ENCODE assay signal across 8 cellular contexts in the genomic region with DNA sequence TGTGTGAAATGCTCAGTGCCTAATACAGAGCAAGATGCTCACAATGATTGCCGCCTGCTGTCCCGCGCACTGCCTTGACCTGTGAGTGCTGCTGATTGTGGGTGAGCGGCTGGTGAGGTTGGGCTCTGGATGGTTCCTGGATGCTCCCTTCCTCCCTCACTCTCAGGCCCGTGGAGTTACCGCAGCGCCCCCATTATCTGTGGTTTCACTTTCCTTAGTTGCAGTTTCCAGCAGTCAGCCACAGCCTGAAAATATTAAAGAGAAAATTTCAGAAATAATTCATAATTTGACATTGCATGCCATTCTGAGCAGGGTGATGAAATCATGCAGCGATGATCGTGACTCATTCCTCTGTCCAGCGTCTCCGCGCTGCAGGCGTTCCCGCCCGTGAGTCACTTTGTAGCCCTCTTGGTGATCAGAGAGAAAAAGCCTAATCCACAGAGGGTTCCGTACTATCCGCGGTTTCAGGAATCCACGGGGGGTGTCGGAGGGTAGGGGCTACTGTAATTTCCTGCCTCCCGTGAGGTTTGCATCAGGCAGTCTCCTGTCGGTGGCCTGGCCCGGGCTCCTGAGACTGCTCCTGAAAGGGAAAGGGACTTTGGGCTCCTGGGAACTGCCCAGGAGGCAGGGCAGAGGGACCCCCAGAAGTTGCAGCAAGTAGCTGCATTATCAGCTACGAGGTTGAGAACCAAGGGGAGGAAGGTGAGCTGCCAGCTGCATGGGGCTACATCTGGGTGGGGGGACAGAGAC. TPM values are rescaled to one million over a fixed set of nuclear protein-coding genes. Genes with fewer than 3 reads are reported as not detected.
A peak's percentile ranks its signal among the peaks of the same experiment; 100 is the strongest.
DNase-seq lines count a peak whose midpoint lies in the region; ATAC-seq, FAIRE-seq and TF ChIP-seq lines count a peak whose summit lies in the region.

No MANE protein-coding gene starts in this region.

- H3K4me2 ChIP-seq in GM12878 (ENCODE audit: control insufficient read depth, insufficient read depth) (no peak overlapping the region), HepG2 (ENCODE audit: low read depth, low read length) (peak overlapping the region; percentile 64)

- in situ Hi-C loops in GM12878 (cut with MboI): no loop called here
- in situ Hi-C loops in HepG2 (cut with HindIII; ENCODE audit: extremely low pct_ligation_motif_present, low pct_unique_long_range_greater_than_20kb): no loop called here

- TF ChIP-seq EP300 in GM12878 (IDR thresholded peaks at IDR 0.05; ENCODE audit: borderline replicate concordance in 1 of 2, control insufficient read depth in 1 of 2, low read depth in 2 of 2, low read length in 2 of 2) (no peak), HepG2 (IDR thresholded peaks at IDR 0.05; ENCODE audit: low read depth in 2 of 2, low read length in 2 of 2) (no peak), HepG2 (CRISPR knock-in tag; IDR thresholded peaks at IDR 0.05; ENCODE audit: borderline replicate concordance) (no peak)

- no peaks in the 10 kb centered on the region for H3K27me3 ChIP-seq in GM12878 (replicated peaks in 1 of 2; ENCODE audit: control insufficient read depth in 2 of 2, insufficient read depth in 2 of 2, low read length in 1 of 2)
- no peaks in the 10 kb centered on the region for H3K27me3 ChIP-seq in HepG2 (ENCODE audit: control insufficient read depth in 1 of 2, insufficient read depth in 2 of 2, low read length in 2 of 2)
- no peaks in the 10 kb centered on the region for H3K27me3 ChIP-seq in aorta (ENCODE audit: control insufficient read depth in 1 of 2, insufficient read depth in 2 of 2, low read length in 1 of 2)
- H3K27me3 ChIP-seq in dorsolateral prefrontal cortex: no peaks in the 10 kb centered on the region

- CTCF ChIA-PET in GM12878 (lab: Yijun Ruan, JAX) (interaction anchor here (1.4 to 5.2 kb wide), 4 partner anchors 8 to 138 kb away, joined by 6 to 100 read pairs (median 34); no protein-coding TSS in a partner anchor), HepG2 (lab: Yijun Ruan, JAX; ENCODE audit: low intra/inter-chr PET ratio, low total read pairs) (interaction anchor here (5.1 kb wide), 1 partner anchor 138 kb away, joined by 27 read pairs; no protein-coding TSS in a partner anchor)

- H4K20me1 ChIP-seq in GM12878 (ENCODE audit: control insufficient read depth, insufficient read depth): peaks cover 7% of the 10 kb centered on the region; the same call in 1 of the 2 replicates
- H4K20me1 ChIP-seq in HepG2 (ENCODE audit: insufficient read depth, low read length): peaks cover 18% of the 10 kb centered on the region

- RAD21 ChIA-PET in GM12878 (lab: Charles Lee; ENCODE audit: unreplicated experiment): interaction anchor here (1.6 kb wide), 3 partner anchors 138 to 160 kb away, joined by 4 to 6 read pairs (median 6); no protein-coding TSS in a partner anchor

- H3K4me3 ChIP-seq in GM12878 (no peak overlapping the region), HepG2 (replicated peaks in 1 of 3; ENCODE audit: insufficient read depth in 1 of 3, low read depth in 2 of 3, low read length in 3 of 3) (peak overlapping the region in 2 of 3 experiments; percentile 45 to 62; a peak in 5 of 6 replicates), aorta (ENCODE audit: low read length in 2 of 2) (no peak overlapping the region), dorsolateral prefrontal cortex (peak overlapping the region in 13 of 59 donors; percentile 5 to 32 (median 14))

- H3K9me3 ChIP-seq in GM12878 (replicated peaks; ENCODE audit: control insufficient read depth, insufficient read depth, low read length) (no peaks in the 10 kb centered on the region), HepG2 (ENCODE audit: low read length) (no peaks in the 10 kb centered on the region), aorta (ENCODE audit: control insufficient read depth, low read length) (no peaks in the 10 kb centered on the region)

- 0 out of 6 replicates have a peak, but pooled peaks of 1 of the 3 experiments have one; percentile 2 for TF ChIP-seq CTCF in GM12878 (IDR thresholded peaks at IDR 0.05 in 2 of 3, conservative IDR thresholded peaks at IDR 0.05 in 1 of 3; ENCODE audit: control insufficient read depth in 2 of 3, extremely low read depth in 1 of 3, insufficient read depth in 1 of 3, low read depth in 3 of 3, low read length in 3 of 3)
- peak; percentile 48 for TF ChIP-seq CTCF in HepG2 (CRISPR knock-in tag; IDR thresholded peaks at IDR 0.05)
- TF ChIP-seq CTCF in dorsolateral prefrontal cortex (IDR thresholded peaks at IDR 0.05 in 54 of 56, conservative IDR thresholded peaks at IDR 0.05 in 2 of 56; ENCODE audit: low read depth in 1 of 56, partially characterized antibody in 56 of 56): peak in 8 of 56 donors; percentile 8 to 23 (median 14)

- ATAC-seq in GM12878 (no peak), HepG2 (peak; percentile 10), aorta (ENCODE audit: low FRiP score) (peak; percentile 75), GM21528 (IDR thresholded peaks at IDR 0.05; ENCODE audit: low FRiP score, unreplicated experiment) (no peak)

- H3K9ac ChIP-seq in GM12878 (ENCODE audit: control insufficient read depth, insufficient read depth, low read length) (no peak overlapping the region), HepG2 (ENCODE audit: insufficient read depth, low read depth, low read length) (peak overlapping the region; percentile 44; the same call in 1 of the 2 replicates)

- FAIRE-seq in GM12878 (lab: Jason Lieb, UNC) (no peak), HepG2 (lab: Jason Lieb, UNC) (no peak)

- TF ChIP-seq RAD21 in GM12878 (IDR thresholded peaks at IDR 0.05; ENCODE audit: insufficient read depth, low read depth, low read length) (no peak), HepG2 (CRISPR knock-in tag; IDR thresholded peaks at IDR 0.05) (no peak)

- H3K36me3 ChIP-seq in GM12878 (ENCODE audit: control insufficient read depth in 2 of 2, insufficient read depth in 2 of 2, low read length in 1 of 2) (peaks cover 18 to 23% of the 10 kb centered on the region in 2 experiments), HepG2 (replicated peaks in 1 of 2; ENCODE audit: control insufficient read depth in 1 of 2, insufficient read depth in 2 of 2, low read length in 2 of 2) (peaks cover 11 to 19% of the 10 kb centered on the region in 2 experiments), aorta (ENCODE audit: control insufficient read depth in 1 of 2, insufficient read depth in 2 of 2, low read length in 1 of 2) (peaks cover 4 to 12% of the 10 kb centered on the region in 2 donors)

- H3K4me1 ChIP-seq in GM12878 (ENCODE audit: control insufficient read depth, insufficient read depth, low read length): peaks cover 16% of the 10 kb centered on the region
- peaks cover 52% of the 10 kb centered on the region for H3K4me1 ChIP-seq in HepG2 (ENCODE audit: insufficient read depth, low read length)
- no peaks in the 10 kb centered on the region for H3K4me1 ChIP-seq in aorta (ENCODE audit: control insufficient read depth in 1 of 2, insufficient read depth in 2 of 2, low read length in 2 of 2)

- intact Hi-C loops in GM12878 (cut with micrococcal nuclease; ENCODE audit: unreplicated experiment): no loop called here
- intact Hi-C loops in HepG2 (cut with micrococcal nuclease; ENCODE audit: unreplicated experiment): loop anchor here (2.0 kb wide), 1 partner anchor 138 kb away; no protein-coding TSS in a partner anchor
- intact Hi-C loops in aorta (cut with DNase I): no loop called here
- intact Hi-C loops in dorsolateral prefrontal cortex (cut with DNase I): no loop called here

- DNase-seq in stimulated activated CD4-positive, alpha-beta T cell treated with anti-CD3 and anti-CD28 coated beads, Interleukin-15, amount 100 ng/mL, for 24 hours: peak; percentile 24
- no peak for DNase-seq in stimulated activated CD4-positive, alpha-beta T cell treated with anti-CD3 and anti-CD28 coated beads, Interleukin-12 subunit alpha, Interleukin-12 subunit beta, amount 100 ng/mL, for 4 hours
- DNase-seq in GM12878 (ENCODE audit: low read depth, low spot score) (no peak), HepG2 (ENCODE audit: low spot score) (no peak), aorta (peak; percentile 90 to 93), dorsolateral prefrontal cortex (no peak), D341Med (ENCODE audit: low spot score) (no peak)

- SMC1A ChIA-PET in GM12878 (lab: Charles Lee; ENCODE audit: uncharacterized antibody, unreplicated experiment): interaction anchor here (1.5 to 3.0 kb wide), 3 partner anchors 10 to 138 kb away, joined by 5 to 25 read pairs (median 14); no protein-coding TSS in a partner anchor

- H3K79me2 ChIP-seq in GM12878 (ENCODE audit: control insufficient read depth, insufficient read depth, low read length) (no peaks in the 10 kb centered on the region; the same call in none of the 2 replicates), HepG2 (ENCODE audit: insufficient read depth, low read length) (no peaks in the 10 kb centered on the region)

- BruUV-seq in GM12878 (replicated peaks; lab: Mats Ljungman, UMichigan) (no TSS peak), HepG2 (replicated peaks; lab: Mats Ljungman, UMichigan) (no TSS peak)

- 61% methylated on average over 24 of the region's 24 CpGs for WGBS in GM12878 (ENCODE audit: insufficient coverage, insufficient replicate concordance, low lambda C conversion rate, missing lambda C conversion rate)
- 3% methylated on average over 17 of the region's 24 CpGs for WGBS in HepG2 (ENCODE audit: low lambda C conversion rate)
- WGBS in aorta, 2 donors: 21 to 22% methylated on average over 24 of the region's 24 CpGs

- no peak overlapping the region for H3K27ac ChIP-seq in GM12878 (ENCODE audit: control insufficient read depth, insufficient read depth)
- no peak overlapping the region for H3K27ac ChIP-seq in HepG2 (ENCODE audit: extremely low read length, insufficient read depth, low read length)
- H3K27ac ChIP-seq in aorta (ENCODE audit: low read depth in 1 of 2, low read length in 2 of 2): peak overlapping the region in 1 of 2 donors; percentile 53
- peak overlapping the region in 29 of 59 donors; percentile 3 to 73 (median 38) for H3K27ac ChIP-seq in dorsolateral prefrontal cortex

- POLR2A ChIA-PET in GM12878 (lab: Charles Lee) (no interaction called here), HepG2 (lab: Yijun Ruan, JAX) (interaction anchor here (0.6 to 3.7 kb wide), 8 partner anchors 9 to 157 kb away, joined by 3 to 63 read pairs (median 4); a partner anchor contains a TSS)

- H2AFZ ChIP-seq in GM12878 (ENCODE audit: control insufficient read depth, low read depth, low read length) (no peak overlapping the region), HepG2 (ENCODE audit: low read length) (no peak overlapping the region)

- TF ChIP-seq POLR2A in GM12878 (IDR thresholded peaks at IDR 0.05; ENCODE audit: low read depth, low read length) (no peak), HepG2 (IDR thresholded peaks at IDR 0.05; ENCODE audit: insufficient read depth in 1 of 2, low read depth in 2 of 2, low read length in 2 of 2) (no peak)

RNA-seq across cellular contexts. Expression of a gene that starts 10.6 kb away (rescaled TPM):
- 617 and 660 TPM in 2 replicates for total RNA-seq in GM12878 (2013; cell fraction: nucleolus; rRNA removed)
- total RNA-seq in GM12878 (2014; rRNA removed) (3,609 and 4,063 TPM in 2 replicates), GM12878 (2014; rRNA removed; fragmentation: Illumina TruSeq; extraction: Trizol) (4,008 and 4,055 TPM in 2 replicates), GM12878 (2021) (3,311 and 3,339 TPM in 2 replicates), HepG2 (2016; rRNA removed; fragmentation: Illumina TruSeq; extraction: Trizol) (1,051 and 1,499 TPM in 2 replicates), aorta (1,000 to 10,000 TPM; 1,469 to 1,615 TPM), dorsolateral prefrontal cortex (100 to 1,000 TPM; 562 to 963 (median 699) TPM)
- 2,680 TPM for polyA plus RNA-seq in GM12878 (2011; ENCODE audit: low read depth)
- polyA plus RNA-seq in GM12878 (2011; rRNA removed) (2,932 and 3,630 TPM in 2 replicates), GM12878 (2014; fragmentation: Illumina TruSeq; extraction: Trizol) (2,337 and 3,976 TPM in 2 replicates), GM12878 (2014; fragmentation: Nextera tagmentation; extraction: Ambion mirVana) (1,000 to 10,000 TPM; 4,597 to 6,791 TPM), GM12878 (2014; rRNA removed) (4,251 and 4,350 TPM in 2 replicates), GM12878 (2016; fragmentation: Nextera tagmentation; extraction: Ambion mirVana) (1,000 to 10,000 TPM; 1,534 to 1,710 TPM), HepG2 (2011; rRNA removed) (3,218 and 3,279 TPM in 2 replicates), aorta (1,000 to 10,000 TPM; 2,999 to 4,700 TPM)
- 4,949 and 6,264 TPM in 2 replicates for polyA plus RNA-seq in GM12878 (2011; cell fraction: cytosol; rRNA removed)
- 2,731 and 2,827 TPM in 2 replicates for polyA plus RNA-seq in GM12878 (2011; cell fraction: nucleus; rRNA removed)
- 5,254 and 5,686 TPM in 2 replicates for polyA plus RNA-seq in GM12878 (2012)
- polyA minus RNA-seq in GM12878 (2011; rRNA and poly(A)+ RNA removed): 2,132 and 3,515 TPM in 2 replicates
- polyA minus RNA-seq in GM12878 (2011; cell fraction: cytosol; rRNA and poly(A)+ RNA removed): 930 and 947 TPM in 2 replicates
- polyA minus RNA-seq in GM12878 (2011; cell fraction: nucleus; rRNA and poly(A)+ RNA removed): 567 and 823 TPM in 2 replicates
- total RNA-seq in HepG2 (2016; cell fraction: cytosol; rRNA removed; fragmentation: Illumina TruSeq; extraction: Trizol; ENCODE audit: low read depth): 1,087 and 1,361 TPM in 2 replicates
- total RNA-seq in HepG2 (2016; cell fraction: insoluble cytoplasmic fraction; rRNA removed; fragmentation: Illumina TruSeq; extraction: Trizol): 1,096 and 1,452 TPM in 2 replicates
- total RNA-seq in HepG2 (2016; cell fraction: membrane; rRNA removed; fragmentation: Illumina TruSeq; extraction: Trizol): 2,264 and 2,553 TPM in 2 replicates
- 614 and 672 TPM in 2 replicates for total RNA-seq in HepG2 (2016; cell fraction: nucleus; rRNA removed; fragmentation: Illumina TruSeq; extraction: Trizol)
- polyA plus RNA-seq in HepG2 (2011; cell fraction: cytosol; rRNA removed): 5,445 and 6,556 TPM in 2 replicates
- 1,725 and 2,021 TPM in 2 replicates for polyA plus RNA-seq in HepG2 (2011; cell fraction: nucleus; rRNA removed)
- 2,306 and 3,237 TPM in 2 replicates for polyA plus RNA-seq in HepG2 (2012)
- 2,660 and 3,068 TPM in 2 replicates for polyA plus RNA-seq in HepG2 (2016; cell fraction: cytosol; fragmentation: Illumina TruSeq; extraction: Trizol; ENCODE audit: low read depth)
- 2,953 and 3,012 TPM in 2 replicates for polyA plus RNA-seq in HepG2 (2016; cell fraction: insoluble cytoplasmic fraction; fragmentation: Illumina TruSeq; extraction: Trizol; ENCODE audit: low read depth)
- 4,441 and 4,891 TPM in 2 replicates for polyA plus RNA-seq in HepG2 (2016; cell fraction: membrane; fragmentation: Illumina TruSeq; extraction: Trizol; ENCODE audit: low read depth)
- polyA plus RNA-seq in HepG2 (2016; cell fraction: nucleus; fragmentation: Illumina TruSeq; extraction: Trizol; ENCODE audit: insufficient read depth, low read depth): 1,802 and 1,847 TPM in 2 replicates
- polyA minus RNA-seq in HepG2 (2011; rRNA and poly(A)+ RNA removed; ENCODE audit: low replicate concordance): 2,170 and 2,278 TPM in 2 replicates
- 946 and 956 TPM in 2 replicates for polyA minus RNA-seq in HepG2 (2011; cell fraction: cytosol; rRNA and poly(A)+ RNA removed)
- polyA minus RNA-seq in HepG2 (2011; cell fraction: nucleus; rRNA and poly(A)+ RNA removed): 510 and 805 TPM in 2 replicates

RNA-seq across cellular contexts. Expression of a gene that starts 41.0 kb away (rescaled TPM):
- total RNA-seq in GM12878 (2013; cell fraction: nucleolus; rRNA removed): 13.0 and 13.2 TPM in 2 replicates
- total RNA-seq in GM12878 (2014; rRNA removed): 2.8 and 4.7 TPM in 2 replicates
- 2.0 and 2.5 TPM in 2 replicates for total RNA-seq in GM12878 (2014; rRNA removed; fragmentation: Illumina TruSeq; extraction: Trizol)
- total RNA-seq in GM12878 (2021): 6.6 and 6.7 TPM in 2 replicates
- 1.1 TPM for polyA plus RNA-seq in GM12878 (2011; ENCODE audit: low read depth)
- polyA plus RNA-seq in GM12878 (2011; rRNA removed): 0.33 and 0.87 TPM in 2 replicates
- 1.1 and 2.2 TPM in 2 replicates for polyA plus RNA-seq in GM12878 (2011; cell fraction: cytosol; rRNA removed)
- polyA plus RNA-seq in GM12878 (2011; cell fraction: nucleus; rRNA removed): 1.8 and 3.1 TPM in 2 replicates
- 1.4 and 2.9 TPM in 2 replicates for polyA plus RNA-seq in GM12878 (2012)
- polyA plus RNA-seq in GM12878 (2014; fragmentation: Illumina TruSeq; extraction: Trizol): 0.84 and 2.4 TPM in 2 replicates
- polyA plus RNA-seq in GM12878 (2014; fragmentation: Nextera tagmentation; extraction: Ambion mirVana): 1 to 10 TPM; 1.4 to 1.7 TPM
- 8.3 and 9.2 TPM in 2 replicates for polyA plus RNA-seq in GM12878 (2014; rRNA removed)
- polyA plus RNA-seq in GM12878 (2016; fragmentation: Nextera tagmentation; extraction: Ambion mirVana): 1 to 10 TPM; 5.7 to 6.2 TPM
- 0.52 and 1.8 TPM in 2 replicates for polyA minus RNA-seq in GM12878 (2011; rRNA and poly(A)+ RNA removed)
- polyA minus RNA-seq in GM12878 (2011; cell fraction: cytosol; rRNA and poly(A)+ RNA removed): not detected in 2 replicates
- 0.19 and 0.97 TPM in 2 replicates for polyA minus RNA-seq in GM12878 (2011; cell fraction: nucleus; rRNA and poly(A)+ RNA removed)
- 0.27 TPM in 1 of 2 replicates, not detected in the other for total RNA-seq in HepG2 (2016; rRNA removed; fragmentation: Illumina TruSeq; extraction: Trizol)
- total RNA-seq in HepG2 (2016; cell fraction: cytosol; rRNA removed; fragmentation: Illumina TruSeq; extraction: Trizol; ENCODE audit: low read depth): 0.71 TPM in 2 replicates
- 0.21 and 0.39 TPM in 2 replicates for total RNA-seq in HepG2 (2016; cell fraction: insoluble cytoplasmic fraction; rRNA removed; fragmentation: Illumina TruSeq; extraction: Trizol)
- 0.19 and 0.48 TPM in 2 replicates for total RNA-seq in HepG2 (2016; cell fraction: membrane; rRNA removed; fragmentation: Illumina TruSeq; extraction: Trizol)
- 0.25 TPM in 1 of 2 replicates, not detected in the other for total RNA-seq in HepG2 (2016; cell fraction: nucleus; rRNA removed; fragmentation: Illumina TruSeq; extraction: Trizol)
- polyA plus RNA-seq in HepG2 (2011; rRNA removed): 2.7 and 3.3 TPM in 2 replicates
- 2.1 and 3.4 TPM in 2 replicates for polyA plus RNA-seq in HepG2 (2011; cell fraction: cytosol; rRNA removed)
- 4.6 and 7.5 TPM in 2 replicates for polyA plus RNA-seq in HepG2 (2011; cell fraction: nucleus; rRNA removed)
- polyA plus RNA-seq in HepG2 (2012): 2.1 and 2.8 TPM in 2 replicates
- polyA plus RNA-seq in HepG2 (2016; cell fraction: cytosol; fragmentation: Illumina TruSeq; extraction: Trizol; ENCODE audit: low read depth): 1.6 and 1.8 TPM in 2 replicates
- polyA plus RNA-seq in HepG2 (2016; cell fraction: insoluble cytoplasmic fraction; fragmentation: Illumina TruSeq; extraction: Trizol; ENCODE audit: low read depth): 0.53 and 1.0 TPM in 2 replicates
- polyA plus RNA-seq in HepG2 (2016; cell fraction: membrane; fragmentation: Illumina TruSeq; extraction: Trizol; ENCODE audit: low read depth): 0.81 and 1.6 TPM in 2 replicates
- polyA plus RNA-seq in HepG2 (2016; cell fraction: nucleus; fragmentation: Illumina TruSeq; extraction: Trizol; ENCODE audit: insufficient read depth, low read depth): 1.7 and 2.3 TPM in 2 replicates
- 0.82 and 3.0 TPM in 2 replicates for polyA minus RNA-seq in HepG2 (2011; rRNA and poly(A)+ RNA removed; ENCODE audit: low replicate concordance)
- 1.2 TPM in 1 of 2 replicates, not detected in the other for polyA minus RNA-seq in HepG2 (2011; cell fraction: cytosol; rRNA and poly(A)+ RNA removed)
- polyA minus RNA-seq in HepG2 (2011; cell fraction: nucleus; rRNA and poly(A)+ RNA removed): 0.77 and 1.6 TPM in 2 replicates
- 10 to 100 TPM in 1 of 2 donors, 1 to 10 TPM in 1; 5.1 to 26.7 TPM for total RNA-seq in aorta
- 10 to 100 TPM; 10.9 to 23.1 TPM for polyA plus RNA-seq in aorta
- total RNA-seq in dorsolateral prefrontal cortex: 100 to 1,000 TPM; 108 to 421 (median 288) TPM

Comparison
In these comparisons a context has a peak if more than half of its experiments do, and no peak if none do; other contexts are left out.
1. DNase-seq: peak in stimulated activated CD4-positive, alpha-beta T cell treated with anti-CD3 and anti-CD28 coated beads, Interleukin-15, amount 100 ng/mL, for 24 hours (single experiment) and aorta (2 of 2); none in stimulated activated CD4-positive, alpha-beta T cell treated with anti-CD3 and anti-CD28 coated beads, Interleukin-12 subunit alpha, Interleukin-12 subunit beta, amount 100 ng/mL, for 4 hours (single experiment), GM12878 (single experiment), HepG2 (single experiment), dorsolateral prefrontal cortex (0 of 10) and D341Med (single experiment).
2. ATAC-seq: peak in HepG2 (single experiment) and aorta (single experiment); none in GM12878 (single experiment) and GM21528 (single experiment).
3. H3K4me3 ChIP-seq: peak in HepG2 (2 of 3); none in GM12878 (single experiment) and aorta (0 of 2).